Comparison of ENCODE assay signal across 8 cellular contexts in the genomic region with DNA sequence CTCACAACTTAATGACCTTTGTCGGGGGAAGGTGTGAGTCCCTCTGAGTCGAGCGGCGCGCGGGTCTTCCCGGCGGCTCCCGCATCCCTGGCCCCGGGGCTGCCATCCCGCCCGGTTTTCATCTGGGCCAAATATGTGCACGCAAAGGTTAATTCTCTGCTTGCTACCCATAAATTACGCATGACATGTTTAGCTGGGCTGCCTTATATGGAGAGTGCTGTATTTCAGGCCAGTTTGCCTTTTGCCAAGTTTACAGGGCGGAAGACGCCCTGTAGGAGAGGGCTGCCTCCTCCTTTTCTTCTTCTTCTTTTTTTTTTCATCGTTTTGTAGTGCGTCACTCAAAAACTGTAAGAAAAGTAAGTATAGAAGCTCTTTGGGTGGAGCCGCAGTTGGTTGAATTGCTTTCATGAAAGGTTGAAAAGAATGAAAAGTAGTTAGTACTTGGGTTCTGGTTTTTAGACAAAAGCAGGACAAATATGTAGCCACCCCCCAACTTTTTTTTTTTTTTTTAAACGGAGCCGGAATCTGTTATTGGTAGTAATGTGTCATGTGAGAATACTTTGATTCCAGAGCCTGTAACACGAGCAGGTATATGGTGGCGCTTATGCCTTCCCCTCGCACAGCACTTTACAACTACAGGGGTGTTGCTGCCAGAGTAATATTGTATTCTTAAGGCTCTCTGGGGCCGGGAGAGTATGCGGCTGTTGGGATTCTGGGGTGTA. TPM values are rescaled to one million over a fixed set of nuclear protein-coding genes. Genes with fewer than 3 reads are reported as not detected.
DNase-seq lines count a peak whose midpoint lies in the region; ATAC-seq and TF ChIP-seq lines count a peak whose summit lies in the region.

No MANE protein-coding gene starts in this region.

- H3K4me3 Mint-ChIP-seq in activated T-cell treated with anti-CD3 and anti-CD28 coated beads, Interleukin-2, amount 50 U/mL, for 72 hours, result peak overlapping the region; percentile 86 to 94
- peak overlapping the region; percentile 95 for H3K4me3 Mint-ChIP-seq in nephron progenitor cell

- peaks cover 8 to 28% of the 10 kb centered on the region in 2 donors for H3K36me3 Mint-ChIP-seq in activated T-cell treated with anti-CD3 and anti-CD28 coated beads, Interleukin-2, amount 50 U/mL, for 72 hours (ENCODE audit: insufficient read depth in 2 of 2)
- no peaks in the 10 kb centered on the region for H3K36me3 Mint-ChIP-seq in nephron progenitor cell (ENCODE audit: low read depth)

- H3K27ac Mint-ChIP-seq in activated T-cell treated with anti-CD3 and anti-CD28 coated beads, Interleukin-2, amount 50 U/mL, for 72 hours, result peak overlapping the region; percentile 98
- peak overlapping the region; percentile 85 for H3K27ac Mint-ChIP-seq in nephron progenitor cell

- H3K27me3 Mint-ChIP-seq in activated T-cell treated with anti-CD3 and anti-CD28 coated beads, Interleukin-2, amount 50 U/mL, for 72 hours (ENCODE audit: low read depth), result no peaks in the 10 kb centered on the region
- peaks cover 49% of the 10 kb centered on the region for H3K27me3 Mint-ChIP-seq in nephron progenitor cell (ENCODE audit: low read depth, poor library complexity)

- no peaks in the 10 kb centered on the region for H3K9me3 Mint-ChIP-seq in activated T-cell treated with anti-CD3 and anti-CD28 coated beads, Interleukin-2, amount 50 U/mL, for 72 hours
- H3K9me3 Mint-ChIP-seq in nephron progenitor cell, result no peaks in the 10 kb centered on the region

- DNase-seq in AG09319 (ENCODE audit: extremely low read depth, low read depth) (peak; percentile 93), NCI-H510A (lab: John Stamatoyannopoulos, UW) (peak; percentile 18), fibroblast of pulmonary artery (ENCODE audit: low read depth) (peak; percentile 92), nephron progenitor cell (no peak)
- DNase-seq in activated T-cell treated with anti-CD3 and anti-CD28 coated beads, Interleukin-2, amount 50 U/mL, for 72 hours, result peak in 1 of 2 donors; percentile 30
- DNase-seq in stimulated activated CD8-positive, alpha-beta memory T cell treated with anti-CD3 and anti-CD28 coated beads, Interleukin-4, amount 100 ng/mL, for 48 hours, result no peak

- TF ChIP-seq CTCF in AG09319 (IDR thresholded peaks at IDR 0.05; ENCODE audit: low read depth, low read length) (no peak), fibroblast of pulmonary artery (IDR thresholded peaks at IDR 0.05; ENCODE audit: low read length, missing control alignments) (no peak), nephron progenitor cell (IDR thresholded peaks at IDR 0.05) (no peak)

- peak overlapping the region; percentile 83 for H3K4me3 ChIP-seq in fibroblast of pulmonary artery (replicated peaks; ENCODE audit: low read depth, low read length)

- H3K4me1 Mint-ChIP-seq in activated T-cell treated with anti-CD3 and anti-CD28 coated beads, Interleukin-2, amount 50 U/mL, for 72 hours (ENCODE audit: low read depth), result peaks cover 68% of the 10 kb centered on the region
- H3K4me1 Mint-ChIP-seq in nephron progenitor cell, result peaks cover 40% of the 10 kb centered on the region

- ATAC-seq in GM18868 (IDR thresholded peaks at IDR 0.05; ENCODE audit: unreplicated experiment), result peak; percentile 14
- peak; percentile 19 for ATAC-seq in HG03159 (IDR thresholded peaks at IDR 0.05; ENCODE audit: unreplicated experiment)
- peak; percentile 49 to 60 for ATAC-seq in activated T-cell treated with anti-CD3 and anti-CD28 coated beads, Interleukin-2, amount 50 U/mL, for 72 hours (replicated peaks in 1 of 2)

RNA-seq across cellular contexts. Expression of a gene that starts 0.9 kb away (rescaled TPM):
- 100 to 1,000 TPM; 299 to 323 TPM for total RNA-seq in activated T-cell treated with anti-CD3 and anti-CD28 coated beads, Interleukin-2, amount 50 U/mL, for 72 hours

Comparison
In these comparisons a context has a peak if more than half of its experiments do, and no peak if none do; other contexts are left out.
1. DNase-seq: peak in AG09319 (single experiment), NCI-H510A (single experiment) and fibroblast of pulmonary artery (single experiment); none in nephron progenitor cell (single experiment) and stimulated activated CD8-positive, alpha-beta memory T cell treated with anti-CD3 and anti-CD28 coated beads, Interleukin-4, amount 100 ng/mL, for 48 hours (single experiment).
2. Peak in every context shown above with its lines, with median percentiles within 50 percentile points of each other: ATAC-seq.